1 cellular context compared by ENCODE assay signal in genomic region chr17:16286947-16287562, GRCh38.
TF ChIP-seq lines count a peak whose summit lies in the region.

No MANE protein-coding gene starts in this region.

TF ChIP-seq in GM12878, 131 proteins besides CTCF, POLR2A, EP300 and RAD21 (continued from another document and continues in another):
- TF ChIP-seq ELK1 (IDR thresholded peaks at IDR 0.05; ENCODE audit: low read depth, low read length) (no peak), CHD1 (IDR thresholded peaks at IDR 0.05; ENCODE audit: low read depth, low read length) (0 out of 2 replicates have a peak, but pooled peaks have one; percentile 30), ZSCAN29 (IDR thresholded peaks at IDR 0.05) (no peak), EZH2 (IDR thresholded peaks at IDR 0.05; ENCODE audit: borderline replicate concordance, control insufficient read depth, low read depth, low read length) (no peak), KLF5 (IDR thresholded peaks at IDR 0.05; ENCODE audit: partially characterized antibody) (peak; percentile 19), SPI1 (IDR thresholded peaks at IDR 0.05; ENCODE audit: borderline replicate concordance, insufficient read depth, low read depth, low read length) (no peak), SREBF2 (IDR thresholded peaks at IDR 0.05; ENCODE audit: low read length) (no peak), NR2C1 (IDR thresholded peaks at IDR 0.05) (no peak), BMI1 (IDR thresholded peaks at IDR 0.05; ENCODE audit: borderline replicate concordance) (no peak), BRCA1 (IDR thresholded peaks at IDR 0.05; ENCODE audit: low read depth, low read length) (no peak), SP1 (IDR thresholded peaks at IDR 0.05; ENCODE audit: low read depth, low read length) (no peak), ETV6 (conservative IDR thresholded peaks at IDR 0.05 in 1 of 2, IDR thresholded peaks at IDR 0.05 in 1 of 2; ENCODE audit: borderline replicate concordance in 1 of 2, low read depth in 1 of 2) (no peak), ZBTB40 (IDR thresholded peaks at IDR 0.05; ENCODE audit: borderline replicate concordance) (no peak), SUZ12 (IDR thresholded peaks at IDR 0.05; ENCODE audit: unreplicated experiment) (no peak), ASH2L (IDR thresholded peaks at IDR 0.05; ENCODE audit: borderline replicate concordance, low read depth) (no peak), RELA (IDR thresholded peaks at IDR 0.05; ENCODE audit: borderline replicate concordance, partially characterized antibody) (no peak), SREBF1 (IDR thresholded peaks at IDR 0.05; ENCODE audit: low read length) (no peak), FOS (IDR thresholded peaks at IDR 0.05; ENCODE audit: borderline replicate concordance, extremely low read depth, insufficient read length) (no peak), SIX5 (IDR thresholded peaks at IDR 0.05; ENCODE audit: low read depth, low read length, severe bottlenecking) (no peak), GATAD2B (conservative IDR thresholded peaks at IDR 0.05; ENCODE audit: low read depth) (no peak; the same call in 1 of the 2 replicates), JUNB (IDR thresholded peaks at IDR 0.05) (0 out of 2 replicates have a peak, but pooled peaks have one; percentile 29), ZNF217 (IDR thresholded peaks at IDR 0.05) (no peak), TCF7 (IDR thresholded peaks at IDR 0.05; ENCODE audit: borderline replicate concordance) (no peak), ZNF24 (IDR thresholded peaks at IDR 0.05) (no peak), CEBPZ (IDR thresholded peaks at IDR 0.05; ENCODE audit: low read depth, low read length) (no peak), TAF1 (IDR thresholded peaks at IDR 0.05; ENCODE audit: borderline replicate concordance, low read depth, low read length) (no peak), STAT1 (conservative IDR thresholded peaks at IDR 0.05) (no peak), YBX1 (IDR thresholded peaks at IDR 0.05) (no peak), IKZF2 (IDR thresholded peaks at IDR 0.05) (peak in 1 of 2 experiments; percentile 18; a peak in 2 of 4 replicates), EGR1 (IDR thresholded peaks at IDR 0.05; ENCODE audit: borderline replicate concordance in 1 of 2, low read depth in 2 of 2, low read length in 2 of 2) (0 out of 3 replicates have a peak, but pooled peaks of 1 of the 2 experiments have one; percentile 11), USF2 (IDR thresholded peaks at IDR 0.05; ENCODE audit: borderline replicate concordance, low read depth, low read length) (no peak), SUPT20H (IDR thresholded peaks at IDR 0.05; ENCODE audit: borderline replicate concordance, control insufficient read depth, low read depth, low read length) (no peak)
- TF ChIP-seq, protein P1, sequence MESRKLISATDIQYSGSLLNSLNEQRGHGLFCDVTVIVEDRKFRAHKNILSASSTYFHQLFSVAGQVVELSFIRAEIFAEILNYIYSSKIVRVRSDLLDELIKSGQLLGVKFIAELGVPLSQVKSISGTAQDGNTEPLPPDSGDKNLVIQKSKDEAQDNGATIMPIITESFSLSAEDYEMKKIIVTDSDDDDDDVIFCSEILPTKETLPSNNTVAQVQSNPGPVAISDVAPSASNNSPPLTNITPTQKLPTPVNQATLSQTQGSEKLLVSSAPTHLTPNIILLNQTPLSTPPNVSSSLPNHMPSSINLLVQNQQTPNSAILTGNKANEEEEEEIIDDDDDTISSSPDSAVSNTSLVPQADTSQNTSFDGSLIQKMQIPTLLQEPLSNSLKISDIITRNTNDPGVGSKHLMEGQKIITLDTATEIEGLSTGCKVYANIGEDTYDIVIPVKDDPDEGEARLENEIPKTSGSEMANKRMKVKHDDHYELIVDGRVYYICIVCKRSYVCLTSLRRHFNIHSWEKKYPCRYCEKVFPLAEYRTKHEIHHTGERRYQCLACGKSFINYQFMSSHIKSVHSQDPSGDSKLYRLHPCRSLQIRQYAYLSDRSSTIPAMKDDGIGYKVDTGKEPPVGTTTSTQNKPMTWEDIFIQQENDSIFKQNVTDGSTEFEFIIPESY (IDR thresholded peaks at IDR 0.05) = no peak
- TF ChIP-seq, protein P2, sequence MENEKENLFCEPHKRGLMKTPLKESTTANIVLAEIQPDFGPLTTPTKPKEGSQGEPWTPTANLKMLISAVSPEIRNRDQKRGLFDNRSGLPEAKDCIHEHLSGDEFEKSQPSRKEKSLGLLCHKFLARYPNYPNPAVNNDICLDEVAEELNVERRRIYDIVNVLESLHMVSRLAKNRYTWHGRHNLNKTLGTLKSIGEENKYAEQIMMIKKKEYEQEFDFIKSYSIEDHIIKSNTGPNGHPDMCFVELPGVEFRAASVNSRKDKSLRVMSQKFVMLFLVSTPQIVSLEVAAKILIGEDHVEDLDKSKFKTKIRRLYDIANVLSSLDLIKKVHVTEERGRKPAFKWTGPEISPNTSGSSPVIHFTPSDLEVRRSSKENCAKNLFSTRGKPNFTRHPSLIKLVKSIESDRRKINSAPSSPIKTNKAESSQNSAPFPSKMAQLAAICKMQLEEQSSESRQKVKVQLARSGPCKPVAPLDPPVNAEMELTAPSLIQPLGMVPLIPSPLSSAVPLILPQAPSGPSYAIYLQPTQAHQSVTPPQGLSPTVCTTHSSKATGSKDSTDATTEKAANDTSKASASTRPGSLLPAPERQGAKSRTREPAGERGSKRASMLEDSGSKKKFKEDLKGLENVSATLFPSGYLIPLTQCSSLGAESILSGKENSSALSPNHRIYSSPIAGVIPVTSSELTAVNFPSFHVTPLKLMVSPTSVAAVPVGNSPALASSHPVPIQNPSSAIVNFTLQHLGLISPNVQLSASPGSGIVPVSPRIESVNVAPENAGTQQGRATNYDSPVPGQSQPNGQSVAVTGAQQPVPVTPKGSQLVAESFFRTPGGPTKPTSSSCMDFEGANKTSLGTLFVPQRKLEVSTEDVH (IDR thresholded peaks at IDR 0.05; ENCODE audit: low read depth, partially characterized antibody) = no peak
- TF ChIP-seq, protein P3, sequence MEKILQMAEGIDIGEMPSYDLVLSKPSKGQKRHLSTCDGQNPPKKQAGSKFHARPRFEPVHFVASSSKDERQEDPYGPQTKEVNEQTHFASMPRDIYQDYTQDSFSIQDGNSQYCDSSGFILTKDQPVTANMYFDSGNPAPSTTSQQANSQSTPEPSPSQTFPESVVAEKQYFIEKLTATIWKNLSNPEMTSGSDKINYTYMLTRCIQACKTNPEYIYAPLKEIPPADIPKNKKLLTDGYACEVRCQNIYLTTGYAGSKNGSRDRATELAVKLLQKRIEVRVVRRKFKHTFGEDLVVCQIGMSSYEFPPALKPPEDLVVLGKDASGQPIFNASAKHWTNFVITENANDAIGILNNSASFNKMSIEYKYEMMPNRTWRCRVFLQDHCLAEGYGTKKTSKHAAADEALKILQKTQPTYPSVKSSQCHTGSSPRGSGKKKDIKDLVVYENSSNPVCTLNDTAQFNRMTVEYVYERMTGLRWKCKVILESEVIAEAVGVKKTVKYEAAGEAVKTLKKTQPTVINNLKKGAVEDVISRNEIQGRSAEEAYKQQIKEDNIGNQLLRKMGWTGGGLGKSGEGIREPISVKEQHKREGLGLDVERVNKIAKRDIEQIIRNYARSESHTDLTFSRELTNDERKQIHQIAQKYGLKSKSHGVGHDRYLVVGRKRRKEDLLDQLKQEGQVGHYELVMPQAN (conservative IDR thresholded peaks at IDR 0.05) = 0 out of 2 replicates have a peak, but pooled peaks have one; percentile 35
- TF ChIP-seq, protein P4, sequence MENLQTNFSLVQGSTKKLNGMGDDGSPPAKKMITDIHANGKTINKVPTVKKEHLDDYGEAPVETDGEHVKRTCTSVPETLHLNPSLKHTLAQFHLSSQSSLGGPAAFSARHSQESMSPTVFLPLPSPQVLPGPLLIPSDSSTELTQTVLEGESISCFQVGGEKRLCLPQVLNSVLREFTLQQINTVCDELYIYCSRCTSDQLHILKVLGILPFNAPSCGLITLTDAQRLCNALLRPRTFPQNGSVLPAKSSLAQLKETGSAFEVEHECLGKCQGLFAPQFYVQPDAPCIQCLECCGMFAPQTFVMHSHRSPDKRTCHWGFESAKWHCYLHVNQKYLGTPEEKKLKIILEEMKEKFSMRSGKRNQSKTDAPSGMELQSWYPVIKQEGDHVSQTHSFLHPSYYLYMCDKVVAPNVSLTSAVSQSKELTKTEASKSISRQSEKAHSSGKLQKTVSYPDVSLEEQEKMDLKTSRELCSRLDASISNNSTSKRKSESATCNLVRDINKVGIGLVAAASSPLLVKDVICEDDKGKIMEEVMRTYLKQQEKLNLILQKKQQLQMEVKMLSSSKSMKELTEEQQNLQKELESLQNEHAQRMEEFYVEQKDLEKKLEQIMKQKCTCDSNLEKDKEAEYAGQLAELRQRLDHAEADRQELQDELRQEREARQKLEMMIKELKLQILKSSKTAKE (IDR thresholded peaks at IDR 0.05; ENCODE audit: low read depth, poor library complexity, severe bottlenecking) = no peak
- TF ChIP-seq, protein P5, sequence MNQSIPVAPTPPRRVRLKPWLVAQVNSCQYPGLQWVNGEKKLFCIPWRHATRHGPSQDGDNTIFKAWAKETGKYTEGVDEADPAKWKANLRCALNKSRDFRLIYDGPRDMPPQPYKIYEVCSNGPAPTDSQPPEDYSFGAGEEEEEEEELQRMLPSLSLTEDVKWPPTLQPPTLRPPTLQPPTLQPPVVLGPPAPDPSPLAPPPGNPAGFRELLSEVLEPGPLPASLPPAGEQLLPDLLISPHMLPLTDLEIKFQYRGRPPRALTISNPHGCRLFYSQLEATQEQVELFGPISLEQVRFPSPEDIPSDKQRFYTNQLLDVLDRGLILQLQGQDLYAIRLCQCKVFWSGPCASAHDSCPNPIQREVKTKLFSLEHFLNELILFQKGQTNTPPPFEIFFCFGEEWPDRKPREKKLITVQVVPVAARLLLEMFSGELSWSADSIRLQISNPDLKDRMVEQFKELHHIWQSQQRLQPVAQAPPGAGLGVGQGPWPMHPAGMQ (IDR thresholded peaks at IDR 0.05; ENCODE audit: borderline replicate concordance) = no peak
- TF ChIP-seq, protein P6, sequence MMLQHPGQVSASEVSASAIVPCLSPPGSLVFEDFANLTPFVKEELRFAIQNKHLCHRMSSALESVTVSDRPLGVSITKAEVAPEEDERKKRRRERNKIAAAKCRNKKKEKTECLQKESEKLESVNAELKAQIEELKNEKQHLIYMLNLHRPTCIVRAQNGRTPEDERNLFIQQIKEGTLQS (IDR thresholded peaks at IDR 0.05; ENCODE audit: borderline replicate concordance, extremely low read depth, low read depth, low read length) = no peak
